Comparison of ENCODE assay signal across 18 cellular contexts in the genomic region with DNA sequence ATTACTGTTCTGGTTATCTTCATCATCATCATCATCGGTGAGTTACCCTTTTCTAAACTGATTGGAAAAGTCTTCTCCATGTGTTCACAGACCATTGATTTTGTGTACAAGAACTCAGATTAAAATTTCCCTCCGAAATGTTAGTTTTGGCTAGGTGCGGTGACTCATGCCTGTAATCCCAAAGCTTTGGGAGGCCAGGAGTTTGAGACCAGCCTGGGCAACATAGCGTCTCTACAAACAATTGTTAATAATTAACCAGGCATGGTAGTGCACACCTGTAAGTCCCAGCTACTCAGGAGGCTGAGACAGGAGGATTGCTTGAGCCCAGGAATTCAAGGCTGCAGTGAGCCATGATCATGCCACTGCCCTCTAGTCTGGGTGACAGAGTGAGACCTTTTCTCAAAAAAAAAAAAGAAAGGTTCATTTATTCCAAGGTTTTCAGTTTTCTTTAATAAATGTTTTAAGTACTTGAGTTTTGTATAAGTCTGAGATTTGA. TPM values are rescaled to one million over a fixed set of nuclear protein-coding genes. Genes with fewer than 3 reads are reported as not detected.
DNase-seq lines count a peak whose midpoint lies in the region; ATAC-seq and TF ChIP-seq lines count a peak whose summit lies in the region.
"Had no signal": no experiment of that assay in that cellular context is flagged by ENCODE, and none has a peak within 500 bp of the region (broad histone marks: within the 10 kb centered on the region; RNA-seq: fewer than 3 reads in every experiment).

No MANE protein-coding gene starts in this region.

- DNase-seq in DMS53 (lab: John Stamatoyannopoulos, UW) = peak; percentile 47
- no peak for DNase-seq in left lobe of liver (ENCODE audit: low spot score)
- DNase-seq in right lobe of liver = no peak
- no peak for DNase-seq in anterior cingulate cortex (lab: John Stamatoyannopoulos, UW)
- no peak for DNase-seq in stimulated activated naive CD8-positive, alpha-beta T cell treated with anti-CD3 and anti-CD28 coated beads, Interleukin-15, Interleukin-2, amounts not matched to agents 100 U/mL and 50 U/mL, for 24 hours
- DNase-seq in SW 1271 (lab: John Stamatoyannopoulos, UW) = no peak
- DNase-seq: AML-193; Caco-2; Calu3; CD4-positive, alpha-beta T cell; CD8-positive, alpha-beta T cell; DMS79 treated with DMSO at 0.1 percent for 48 hours; GF-D8 had no signal

- CTCF ChIA-PET in HEK293 (lab: Yijun Ruan, JAX) = interaction anchor here (0.7 kb wide), 1 partner anchor 128 kb away, joined by 3 read pairs; no protein-coding TSS in a partner anchor

- no peak for TF ChIP-seq POLR2A in right lobe of liver (IDR thresholded peaks at IDR 0.05)

- no peak overlapping the region for H3K4me3 ChIP-seq in HEK293 (ENCODE audit: low read depth, low read length)
- no peak overlapping the region for H3K4me3 ChIP-seq in right lobe of liver
- H3K4me3 ChIP-seq: A549; BLaER1 treated with 17β-estradiol and CSF1 and Interleukin-3, amounts not matched to agents 10 nM and 100 nM had no signal

- POLR2A ChIA-PET in HEK293 (lab: Yijun Ruan, JAX) = no interaction called here

- ATAC-seq in left lobe of liver (peak; percentile 46), right lobe of liver (peak in 3 of 4 donors; percentile 37 to 71 (median 64))
- no peak for ATAC-seq in stimulated activated naive CD8-positive, alpha-beta T cell treated with anti-CD3 and anti-CD28 coated beads, Interleukin-15, Interleukin-2, amounts not matched to agents 100 U/mL and 50 U/mL, for 24 hours
- ATAC-seq: A549; CD8-positive, alpha-beta T cell had no signal

- H3K36me3 ChIP-seq in HEK293 (ENCODE audit: control insufficient read depth in 2 of 2, insufficient read depth in 1 of 2, low read length in 2 of 2) (peaks cover 19 to 78% of the 10 kb centered on the region in 2 experiments), right lobe of liver (peaks cover 0 to 33% (median 5%) of the 10 kb centered on the region in 4 donors)

- H3K27me3 ChIP-seq in right lobe of liver = no peaks in the 10 kb centered on the region
- H3K27me3 ChIP-seq: BLaER1 treated with 17β-estradiol and CSF1 and Interleukin-3, amounts not matched to agents 10 nM and 100 nM had no signal

- H3K4me1 ChIP-seq in HEK293 (ENCODE audit: control insufficient read depth, insufficient read depth, low read length) (no peaks in the 10 kb centered on the region), right lobe of liver (peaks cover 0 to 10% (median 3%) of the 10 kb centered on the region in 4 donors)
- H3K4me1 ChIP-seq: A549 had no signal

- H3K9me3 ChIP-seq in HEK293 (ENCODE audit: control insufficient read depth, insufficient read depth, low read depth, low read length) (no peaks in the 10 kb centered on the region), right lobe of liver (no peaks in the 10 kb centered on the region)
- H3K9me3 ChIP-seq: A549; BLaER1 treated with 17β-estradiol and CSF1 and Interleukin-3, amounts not matched to agents 10 nM and 100 nM; Caco-2 had no signal

- no peak for TF ChIP-seq CTCF in HEK293 (tag by site-specific recombination; IDR thresholded peaks at IDR 0.05)
- TF ChIP-seq CTCF in right lobe of liver (IDR thresholded peaks at IDR 0.05) = no peak

- 41% methylated on average over 4 of the region's 4 CpGs for WGBS in right lobe of liver (ENCODE audit: insufficient coverage, low coverage, low lambda C conversion rate, missing lambda C conversion rate)

- intact Hi-C loops in right lobe of liver (cut with DNase I) = no loop called here

- H3K27ac ChIP-seq in HEK293 (ENCODE audit: extremely low read depth, low read depth, low read length) (no peak overlapping the region), right lobe of liver (no peak overlapping the region)
- H3K27ac ChIP-seq: 22Rv1, A549, C4-2B had no signal

TF ChIP-seq in HEK293, 187 proteins besides CTCF, POLR2A, EP300 and RAD21:
- no peak for TF ChIP-seq ZBTB20 (tag by site-specific recombination; IDR thresholded peaks at IDR 0.05)
- TF ChIP-seq, protein P1, sequence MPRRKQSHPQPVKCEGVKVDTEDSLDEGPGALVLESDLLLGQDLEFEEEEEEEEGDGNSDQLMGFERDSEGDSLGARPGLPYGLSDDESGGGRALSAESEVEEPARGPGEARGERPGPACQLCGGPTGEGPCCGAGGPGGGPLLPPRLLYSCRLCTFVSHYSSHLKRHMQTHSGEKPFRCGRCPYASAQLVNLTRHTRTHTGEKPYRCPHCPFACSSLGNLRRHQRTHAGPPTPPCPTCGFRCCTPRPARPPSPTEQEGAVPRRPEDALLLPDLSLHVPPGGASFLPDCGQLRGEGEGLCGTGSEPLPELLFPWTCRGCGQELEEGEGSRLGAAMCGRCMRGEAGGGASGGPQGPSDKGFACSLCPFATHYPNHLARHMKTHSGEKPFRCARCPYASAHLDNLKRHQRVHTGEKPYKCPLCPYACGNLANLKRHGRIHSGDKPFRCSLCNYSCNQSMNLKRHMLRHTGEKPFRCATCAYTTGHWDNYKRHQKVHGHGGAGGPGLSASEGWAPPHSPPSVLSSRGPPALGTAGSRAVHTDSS (tag by site-specific recombination; IDR thresholded peaks at IDR 0.05) = peak; percentile 68; the same call in 1 of the 2 replicates

RNA-seq across cellular contexts. Expression of a gene that starts 5.9 kb away (rescaled TPM):
- total RNA-seq in left lobe of liver (24.3 TPM), right lobe of liver (10 to 100 TPM in 3 of 6 experiments, 1 to 10 TPM in 3; 8.7 to 26.2 (median 13.5) TPM)

RNA-seq across cellular contexts. Expression of a gene that starts 7.1 kb away (rescaled TPM):
- total RNA-seq in left lobe of liver (31.8 TPM), right lobe of liver (10 to 100 TPM; 28.2 to 39.9 (median 31.7) TPM)
